ENCODE assay signal across 14 cellular contexts in genomic region chr5:127723571-127723970, GRCh38. TPM values are rescaled to one million over a fixed set of nuclear protein-coding genes. Genes with fewer than 3 reads are reported as not detected.
DNase-seq lines count a peak whose midpoint lies in the region; ATAC-seq and FAIRE-seq lines count a peak whose summit lies in the region.
"Had no signal": no experiment of that assay in that cellular context is flagged by ENCODE, and none has a peak within 500 bp of the region (broad histone marks: within the 10 kb centered on the region; RNA-seq: fewer than 3 reads in every experiment).

No MANE protein-coding gene starts in this region.

- WGBS in right cardiac atrium = 25% methylated on average over 2 of the region's 2 CpGs

- H3K4me3 ChIP-seq in adipocyte (ENCODE audit: low read length) = no peak overlapping the region
- H3K4me3 ChIP-seq in right cardiac atrium (ENCODE audit: low read length) = no peak overlapping the region

- peak; percentile 18 for DNase-seq in A172 (ENCODE audit: low spot score)
- peak; percentile 25 for DNase-seq in HTR-8/SVneo (ENCODE audit: insufficient read length, low spot score)
- DNase-seq in adipocyte (ENCODE audit: low read depth) = peak; percentile 83
- peak in 2 of 3 donors; percentile 34 to 63 for DNase-seq in right cardiac atrium
- no peak for DNase-seq in iPS-NIHi7 (ENCODE audit: extremely low spot score)
- DNase-seq in NCI-H1694 (lab: John Stamatoyannopoulos, UW) = no peak
- no peak for DNase-seq in activated naive CD4-positive, alpha-beta T cell treated with anti-CD3 and anti-CD28 coated beads, Interleukin-2, amount 50 U/mL, for 16 hours
- DNase-seq in stimulated activated naive CD4-positive, alpha-beta T cell treated with Interleukin-2 at 50 U/mL for 16 hours (lab: John Stamatoyannopoulos, UW) = no peak
- DNase-seq: activated CD4-positive, alpha-beta T cell treated with anti-CD3 and anti-CD28 coated beads, Interleukin-2, amount 10 ng/mL, durations not matched to agents 24 days and 14 days; activated naive CD8-positive, alpha-beta T cell treated with anti-CD3 and anti-CD28 coated beads, Interleukin-2, amount 10 ng/mL, durations not matched to agents 7 days and 5 days; NCI-H1436 treated with DMSO at 0.1 percent for 48 hours; small intestine had no signal

- H3K4me1 ChIP-seq in adipocyte (ENCODE audit: control insufficient read depth, insufficient read depth, low read length) (peaks cover 8% of the 10 kb centered on the region), right cardiac atrium (ENCODE audit: control insufficient read depth, insufficient read depth, low read length) (no peaks in the 10 kb centered on the region)

- intact Hi-C loops in right cardiac atrium (cut with DNase I) = no loop called here

- FAIRE-seq in HTR-8/SVneo (lab: Jason Lieb, UNC) = no peak
- FAIRE-seq: small intestine had no signal

- H3K9me3 ChIP-seq in adipocyte (ENCODE audit: control insufficient read depth, low read length) (peaks cover 6% of the 10 kb centered on the region), right cardiac atrium (ENCODE audit: control insufficient read depth, low read length) (no peaks in the 10 kb centered on the region)

- ATAC-seq in right cardiac atrium = peak; percentile 72 to 73

- H3K27ac ChIP-seq in right cardiac atrium (ENCODE audit: low read length) = no peak overlapping the region
- H3K27ac ChIP-seq: epithelial cell of prostate had no signal

- H3K36me3 ChIP-seq in adipocyte (ENCODE audit: control insufficient read depth, insufficient read depth, low read length, severe bottlenecking) = no peaks in the 10 kb centered on the region

- H3K27me3 ChIP-seq in adipocyte (replicated peaks; ENCODE audit: control insufficient read depth, insufficient read depth, low read length) (no peaks in the 10 kb centered on the region), right cardiac atrium (ENCODE audit: control insufficient read depth, insufficient read depth) (no peaks in the 10 kb centered on the region)

- no peak overlapping the region for H3K9ac ChIP-seq in adipocyte (ENCODE audit: low read length)

RNA-seq across cellular contexts. Expression of gene CCDC192, which starts 20.4 kb away (rescaled TPM):
- total RNA-seq in A172 (2014; rRNA removed; shearing (Covaris generic)) = not detected in 2 replicates
- total RNA-seq in right cardiac atrium = not detected
- polyA plus RNA-seq in right cardiac atrium = 0.43 TPM
- total RNA-seq: activated CD4-positive, alpha-beta T cell treated with anti-CD3 and anti-CD28 coated beads, Interleukin-2, amount 10 ng/mL, durations not matched to agents 24 days and 14 days; activated naive CD8-positive, alpha-beta T cell treated with anti-CD3 and anti-CD28 coated beads, Interleukin-2, amount 10 ng/mL, durations not matched to agents 7 days and 5 days had no signal
- polyA plus RNA-seq: AG04450 had no signal

Comparison
In these comparisons a context has a peak if more than half of its experiments do, and no peak if none do; other contexts are left out.
1. DNase-seq: peak in A172 (single experiment), HTR-8/SVneo (single experiment), adipocyte (single experiment) and right cardiac atrium (2 of 3); none in iPS-NIHi7 (single experiment), NCI-H1694 (single experiment), activated naive CD4-positive, alpha-beta T cell treated with anti-CD3 and anti-CD28 coated beads, Interleukin-2, amount 50 U/mL, for 16 hours (single experiment) and stimulated activated naive CD4-positive, alpha-beta T cell treated with Interleukin-2 at 50 U/mL for 16 hours (single experiment).